8 cellular contexts compared by ENCODE assay signal in genomic region chr13:27425151-27425917, GRCh38. TPM values are rescaled to one million over a fixed set of nuclear protein-coding genes. Genes with fewer than 3 reads are reported as not detected.
DNase-seq lines count a peak whose midpoint lies in the region; ATAC-seq and TF ChIP-seq lines count a peak whose summit lies in the region.

No MANE protein-coding gene starts in this region.

- peaks cover 30 to 46% (median 37%) of the 10 kb centered on the region in 3 donors for H3K4me1 Mint-ChIP-seq in naive B cell

- POLR2A ChIA-PET in AG04450 (lab: Yijun Ruan, JAX): no interaction called here
- POLR2A ChIA-PET in Panc1 (lab: Charles Lee): no interaction called here

- no TSS peak for BruUV-seq in Panc1 (replicated peaks; lab: Mats Ljungman, UMichigan)

- ATAC-seq in GM19372 (IDR thresholded peaks at IDR 0.05; ENCODE audit: low read depth, unreplicated experiment) (peak; percentile 4), Panc1 (peak; percentile 2; the same call in 1 of the 2 replicates), naive B cell (ENCODE audit: low read depth in 2 of 2) (no peak)

- H3K27ac Mint-ChIP-seq in naive B cell: peak overlapping the region; percentile 90 to 98 (median 95)

- no peak for DNase-seq in AG04450 (ENCODE audit: low read depth, low spot score)
- DNase-seq in Panc1 (ENCODE audit: low read depth, low spot score): no peak
- peak; percentile 40 for DNase-seq in colonic mucosa
- no peak for DNase-seq in naive B cell
- DNase-seq in retina: no peak
- no peak for DNase-seq in globus pallidus (ENCODE audit: low spot score)
- DNase-seq in hypothalamus (lab: John Stamatoyannopoulos, UW): no peak

- peaks cover 8% of the 10 kb centered on the region for H3K36me3 ChIP-seq in Panc1 (ENCODE audit: control insufficient read depth, insufficient read depth, low read length)
- peaks cover 5% of the 10 kb centered on the region for H3K36me3 ChIP-seq in colonic mucosa

- intact Hi-C loops in Panc1 (cut with micrococcal nuclease; ENCODE audit: unreplicated experiment) (no loop called here), colonic mucosa (cut with DNase I) (loop anchor here (10.0 kb wide), 1 partner anchor 199 kb away; the partner anchor contains the start of genes LNX2 and POLR1D)

- H3K27me3 ChIP-seq in AG04450 (ENCODE audit: control insufficient read depth, insufficient read depth, low read length) (no peaks in the 10 kb centered on the region), Panc1 (ENCODE audit: control insufficient read depth, insufficient read depth, low read length) (no peaks in the 10 kb centered on the region), colonic mucosa (no peaks in the 10 kb centered on the region)

- no peaks in the 10 kb centered on the region for H3K27me3 Mint-ChIP-seq in naive B cell

- H3K36me3 Mint-ChIP-seq in naive B cell: peaks cover under 1 to 12% of the 10 kb centered on the region in 2 donors

- H3K4me1 ChIP-seq in Panc1 (ENCODE audit: control insufficient read depth, insufficient read depth, low read length) (peaks cover 11% of the 10 kb centered on the region; the same call in 1 of the 2 replicates), colonic mucosa (peaks cover 3% of the 10 kb centered on the region)

- no peaks in the 10 kb centered on the region for H3K9me3 Mint-ChIP-seq in naive B cell

- in situ Hi-C loops in Panc1 (cut with HindIII; ENCODE audit: low pct_unique_long_range_greater_than_20kb, low sequenced_read_pairs): no loop called here

- peak overlapping the region; percentile 85 for H3K4me3 ChIP-seq in AG04450 (ENCODE audit: low read depth, low read length)
- H3K4me3 ChIP-seq in Panc1 (ENCODE audit: low read depth in 2 of 2, low read length in 2 of 2): peak overlapping the region; percentile 63 to 83
- H3K4me3 ChIP-seq in colonic mucosa: peak overlapping the region; percentile 65

- H3K27ac ChIP-seq in AG04450 (ENCODE audit: low read depth, low read length) (peak overlapping the region; percentile 39), Panc1 (ENCODE audit: low read length) (peak overlapping the region; percentile 93), colonic mucosa (peak overlapping the region; percentile 90)

- H3K9me3 ChIP-seq in AG04450 (ENCODE audit: control insufficient read depth, insufficient read depth, low read length) (no peaks in the 10 kb centered on the region), Panc1 (ENCODE audit: control insufficient read depth, insufficient read depth, low read depth, low read length) (no peaks in the 10 kb centered on the region), colonic mucosa (no peaks in the 10 kb centered on the region)

- no peak for TF ChIP-seq CTCF in AG04450 (IDR thresholded peaks at IDR 0.05; ENCODE audit: low read depth, low read length)
- no peak for TF ChIP-seq CTCF in Panc1 (IDR thresholded peaks at IDR 0.05)
- no peak for TF ChIP-seq CTCF in colonic mucosa (IDR thresholded peaks at IDR 0.05)

- H3K4me3 Mint-ChIP-seq in naive B cell: peak overlapping the region; percentile 80 to 99 (median 94)

- peak overlapping the region; percentile 75 to 92 for H3K9ac ChIP-seq in colonic mucosa (ENCODE audit: low read depth in 2 of 2, low read length in 2 of 2)

- CTCF ChIA-PET in AG04450 (lab: Charles Lee): interaction anchor here (1.2 to 5.1 kb wide), 7 partner anchors 24 to 495 kb away, joined by 3 to 23 read pairs (median 10); no protein-coding TSS in a partner anchor
- CTCF ChIA-PET in Panc1 (lab: Charles Lee): interaction anchor here (1.0 to 1.6 kb wide), 2 partner anchors 43 to 63 kb away, joined by 3 to 9 read pairs; no protein-coding TSS in a partner anchor

RNA-seq across cellular contexts. Expression of gene GTF3A, which starts 0.9 kb away (rescaled TPM):
- 89.0 and 104 TPM in 2 replicates for polyA plus RNA-seq in AG04450 (2011; rRNA removed)
- 30.9 and 39.1 TPM in 2 replicates for polyA minus RNA-seq in AG04450 (2011; rRNA and poly(A)+ RNA removed)
- total RNA-seq in Panc1 (2021; ENCODE audit: unreplicated experiment): 111 TPM
- 81.5 TPM for polyA plus RNA-seq in Panc1 (2012; ENCODE audit: insufficient read length)
- total RNA-seq in colonic mucosa: 10 to 100 TPM; 39.7 to 76.0 TPM
- 100 to 1,000 TPM; 373 to 631 (median 487) TPM for polyA plus RNA-seq in naive B cell (ENCODE audit: low read depth in 6 of 6)

RNA-seq across cellular contexts. Expression of gene MTIF3, which starts 25.0 kb away (rescaled TPM):
- polyA plus RNA-seq in AG04450 (2011; rRNA removed) (52.1 and 72.5 TPM in 2 replicates), naive B cell (ENCODE audit: low read depth in 6 of 6) (100 to 1,000 TPM in 2 of 6 donors, 10 to 100 TPM in 4; 77.3 to 116 (median 89.0) TPM)
- polyA minus RNA-seq in AG04450 (2011; rRNA and poly(A)+ RNA removed): 13.9 and 18.4 TPM in 2 replicates
- total RNA-seq in Panc1 (2021; ENCODE audit: unreplicated experiment) (20.7 TPM), colonic mucosa (10 to 100 TPM; 53.7 to 65.1 TPM)
- 16.4 TPM for polyA plus RNA-seq in Panc1 (2012; ENCODE audit: insufficient read length)

Comparison
In these comparisons a context has a peak if more than half of its experiments do, and no peak if none do; other contexts are left out.
1. H3K27ac ChIP-seq: peak in every context shown above with its lines; median percentile 93 in Panc1; 90 in colonic mucosa; 39 in AG04450.
2. ATAC-seq: peak in GM19372 (single experiment) and Panc1 (single experiment); none in naive B cell (0 of 2).
3. Peak in every context shown above with its lines, with median percentiles within 50 percentile points of each other: H3K4me3 ChIP-seq.